ENCODE assay signal across 22 cellular contexts in the genomic region with DNA sequence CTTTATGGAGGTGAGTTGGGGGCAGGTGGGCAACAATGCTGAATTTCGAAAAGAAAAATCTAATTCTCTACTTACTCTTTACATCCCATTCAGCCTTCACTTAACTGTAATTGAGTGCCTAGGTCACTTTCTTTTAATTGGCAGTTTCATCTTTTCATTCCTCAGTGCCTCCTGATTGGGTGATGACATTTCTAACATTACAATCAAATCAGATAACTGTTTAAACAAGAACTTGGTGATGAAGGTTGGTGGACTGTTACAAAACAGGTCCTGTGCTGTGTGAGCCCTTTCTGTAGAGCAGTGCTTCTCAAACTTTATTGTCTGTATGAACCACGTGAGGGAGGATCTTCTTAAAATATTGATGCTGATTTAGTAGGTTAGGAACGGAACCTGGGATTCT.
"Had no signal": no experiment of that assay in that cellular context is flagged by ENCODE, and none has a peak within 500 bp of the region (broad histone marks: within the 10 kb centered on the region; RNA-seq: fewer than 3 reads in every experiment).

No MANE protein-coding gene starts in this region.

- H3K4me1 ChIP-seq: colonic mucosa, parathyroid adenoma, upper lobe of right lung had no signal

- H3K27me3 ChIP-seq: colonic mucosa, esophagus squamous epithelium, heart left ventricle, SJCRH30, thyroid gland, upper lobe of right lung had no signal

- H3K27ac ChIP-seq: colonic mucosa, esophagus squamous epithelium, parathyroid adenoma, SJCRH30, thyroid gland, upper lobe of right lung had no signal

- H3K4me3 ChIP-seq: colonic mucosa, esophagus squamous epithelium, heart left ventricle, lower lobe of right lung, mucosa of descending colon, SJCRH30, thyroid gland, upper lobe of right lung had no signal

- DNase-seq: activated CD4-positive, alpha-beta T cell treated with anti-CD3 and anti-CD28 coated beads, Interleukin-2, amount 10 ng/mL, durations not matched to agents 24 days and 14 days; activated CD8-positive, alpha-beta memory T cell treated with anti-CD3 and anti-CD28 coated beads for 24 hours; activated CD8-positive, alpha-beta memory T cell treated with anti-CD3 and anti-CD28 coated beads, Interleukin-2, amount 50 U/mL, for 4 hours; activated gamma-delta T cell treated with Interleukin-2 at 50 U/mL for 16 hours; amniotic stem cell; colonic mucosa; esophagus squamous epithelium; heart left ventricle; lower lobe of right lung; mesendoderm; mucosa of descending colon; nephron progenitor cell; SJCRH30; small intestine; stimulated activated CD4-positive, alpha-beta T cell treated with anti-CD3 and anti-CD28 coated beads, Interleukin-15, amount 100 ng/mL, for 24 hours; stimulated activated naive CD4-positive, alpha-beta T cell; T-cell; thyroid gland; upper lobe of right lung had no signal

- H3K27me3 Mint-ChIP-seq: activated CD4-positive, alpha-beta T cell treated with anti-CD3 and anti-CD28 coated beads, Interleukin-2, amount 10 ng/mL, durations not matched to agents 24 days and 14 days; activated naive CD8-positive, alpha-beta T cell; T-cell had no signal

- H3K36me3 ChIP-seq: colonic mucosa had no signal

- H3K4me3 Mint-ChIP-seq: activated CD4-positive, alpha-beta T cell treated with anti-CD3 and anti-CD28 coated beads, Interleukin-2, amount 10 ng/mL, durations not matched to agents 24 days and 14 days; activated naive CD8-positive, alpha-beta T cell; nephron progenitor cell; T-cell had no signal

- H2AFZ ChIP-seq: parathyroid adenoma had no signal

- ATAC-seq: mucosa of descending colon, sciatic nerve, T-cell had no signal

- H3K27ac Mint-ChIP-seq: nephron progenitor cell, T-cell had no signal

- H3K9me3 ChIP-seq: colonic mucosa, esophagus squamous epithelium, heart left ventricle, lower lobe of right lung, mucosa of descending colon, SJCRH30, thyroid gland, upper lobe of right lung had no signal

- H3K9me3 Mint-ChIP-seq: nephron progenitor cell, T-cell had no signal
